38 cellular contexts compared by ENCODE assay signal in the genomic region with DNA sequence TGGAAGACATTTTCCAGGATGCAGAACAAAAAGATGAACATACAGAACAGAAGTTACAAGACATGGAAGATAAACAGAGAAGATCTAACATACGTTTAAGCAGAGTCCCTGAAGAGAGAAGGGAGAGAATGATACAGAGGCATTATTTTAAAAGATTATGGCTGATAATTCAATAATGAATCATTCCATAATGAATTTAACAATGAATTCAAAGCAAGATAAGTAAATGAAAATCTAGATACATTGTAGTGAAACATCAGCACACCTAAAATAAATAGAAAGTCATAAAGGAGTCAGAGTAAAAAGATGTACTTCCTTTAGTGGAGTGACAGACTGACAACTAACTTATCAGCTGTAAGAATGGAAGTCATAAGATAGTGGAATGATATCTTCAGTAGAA. TPM values are rescaled to one million over a fixed set of nuclear protein-coding genes. Genes with fewer than 3 reads are reported as not detected.
"Had no signal": no experiment of that assay in that cellular context is flagged by ENCODE, and none has a peak within 500 bp of the region (broad histone marks: within the 10 kb centered on the region; RNA-seq: fewer than 3 reads in every experiment).

No MANE protein-coding gene starts in this region.

- DNase-seq: Kasumi-1, MG63, MM.1S, MV-4-11, NCI-H1048, NCI-H1092, NCI-H1092 treated with DMSO at 0.1 percent for 48 hours, NCI-H1105, NCI-H1105 treated with DMSO at 0.1 percent for 48 hours, NCI-H1417, NCI-H1417 treated with DMSO at 0.1 percent for 48 hours, NCI-H1436, NCI-H1436 treated with DMSO at 0.1 percent for 48 hours, NCI-H146, NCI-H1694, NCI-H1694 treated with DMSO at 0.1 percent for 48 hours, NCI-H187, NCI-H187 treated with DMSO at 0.1 percent for 48 hours, NCI-H1930, NCI-H2029, NCI-H2029 treated with DMSO at 0.1 percent for 48 hours, NCI-H2081, NCI-H2081 treated with DMSO at 0.1 percent for 48 hours, NCI-H2107, NCI-H2171, NCI-H2171 treated with DMSO at 0.1 percent for 48 hours, NCI-H2227 treated with DMSO at 0.1 percent for 48 hours, NCI-H226, NCI-H345, NCI-H446, NCI-H446 treated with DMSO at 0.1 percent for 48 hours, NCI-H510A, NCI-H510A treated with DMSO at 0.1 percent for 48 hours, NCI-H524 had no signal

- H3K4me3 ChIP-seq: MG63 had no signal

- H3K36me3 ChIP-seq: MG63 had no signal

RNA-seq across cellular contexts. Expression of gene PGPEP1L, which starts 30.1 kb away (rescaled TPM):
- total RNA-seq: LHCN-M2, M059J, MCF 10A, NCI-H460 had no signal
